23 cellular contexts compared by ENCODE assay signal in the genomic region with DNA sequence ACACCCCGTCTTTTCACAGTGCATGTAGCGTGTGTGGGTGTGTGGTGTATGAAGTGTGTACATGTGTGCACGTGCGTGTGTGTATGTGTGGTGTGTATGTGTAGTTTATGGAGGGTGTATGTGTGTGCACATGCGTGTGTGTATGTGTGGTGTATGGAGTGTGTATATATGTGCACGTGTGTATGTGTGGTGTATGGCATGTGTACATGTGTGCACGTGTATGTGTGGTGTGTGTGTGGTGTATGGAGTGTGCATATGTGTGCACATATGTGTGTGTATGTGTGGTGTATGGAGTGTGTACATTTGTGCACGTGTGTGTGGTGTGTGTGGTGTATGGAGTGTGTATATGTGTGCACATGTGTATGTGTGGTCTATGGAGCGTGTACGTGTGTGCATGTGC. TPM values are rescaled to one million over a fixed set of nuclear protein-coding genes. Genes with fewer than 3 reads are reported as not detected.
DNase-seq lines count a peak whose midpoint lies in the region; ATAC-seq, FAIRE-seq and TF ChIP-seq lines count a peak whose summit lies in the region.
"Had no signal": no experiment of that assay in that cellular context is flagged by ENCODE, and none has a peak within 500 bp of the region (broad histone marks: within the 10 kb centered on the region; RNA-seq: fewer than 3 reads in every experiment).

No MANE protein-coding gene starts in this region.

- H3K79me2 ChIP-seq in H1 (ENCODE audit: control insufficient read depth in 1 of 2, insufficient read depth in 2 of 2, low read length in 2 of 2) (no peaks in the 10 kb centered on the region), trophoblast cell (ENCODE audit: control insufficient read depth, insufficient read depth, low read length, poor library complexity) (no peaks in the 10 kb centered on the region)

- FAIRE-seq in GM12892 (lab: Jason Lieb, UNC): peak; percentile 54
- peak; percentile 96 for FAIRE-seq in HTR-8/SVneo (lab: Jason Lieb, UNC)
- peak; percentile 55 for FAIRE-seq in H1 (lab: Jason Lieb, UNC)
- FAIRE-seq: A549, G401.6, H54 had no signal

- H2BK5ac ChIP-seq in H1 (ENCODE audit: low read depth, low read length) (0 out of 2 replicates have a peak overlapping the region, but pooled peaks have one; percentile 49), trophoblast cell (ENCODE audit: low read depth, low read length, poor library complexity) (no peak overlapping the region)

- H2BK120ac ChIP-seq in H1 (replicated peaks; ENCODE audit: low read depth, low read length) (peak overlapping the region; percentile 33), trophoblast cell (ENCODE audit: insufficient read depth, low read length, poor library complexity) (no peak overlapping the region)

- H3K14ac ChIP-seq in H1 (ENCODE audit: insufficient read length) (no peak overlapping the region), trophoblast cell (ENCODE audit: low read length) (no peak overlapping the region)

- H4K12ac ChIP-seq in trophoblast cell (ENCODE audit: low read depth, low read length): no peak overlapping the region

- H4K5ac ChIP-seq in H1 (ENCODE audit: insufficient read length, low read depth, low read length): no peak overlapping the region

- H4K91ac ChIP-seq in H1 (replicated peaks; ENCODE audit: insufficient read length, low read length) (no peak overlapping the region), trophoblast cell (ENCODE audit: low read depth, low read length) (no peak overlapping the region)

- no peak for TF ChIP-seq RAD21 in H1 (IDR thresholded peaks at IDR 0.05 in 1 of 2, conservative IDR thresholded peaks at IDR 0.05 in 1 of 2; ENCODE audit: low read depth in 2 of 2, low read length in 2 of 2)

- DNase-seq in GM12892 (ENCODE audit: insufficient read length): no peak
- no peak for DNase-seq in HTR-8/SVneo (ENCODE audit: insufficient read length, low spot score)
- no peak for DNase-seq in H1 (ENCODE audit: low read depth in 1 of 2, low spot score in 2 of 2)
- no peak for DNase-seq in trophoblast cell
- no peak for DNase-seq in DMS153 (lab: John Stamatoyannopoulos, UW)
- DNase-seq in COLO668 (lab: John Stamatoyannopoulos, UW; ENCODE audit: unreplicated experiment): no peak
- DNase-seq: 8988T; ACHN; AML-193; BE2C; Calu3; CD4-positive, alpha-beta T cell; CD8-positive, alpha-beta memory T cell; COR-L47; DND-41 had no signal

- no peak overlapping the region for H3K4ac ChIP-seq in H1 (replicated peaks; ENCODE audit: insufficient read length, low read depth, low read length)
- H3K4ac ChIP-seq in trophoblast cell (ENCODE audit: low read depth, low read length): no peak overlapping the region

- H3K27me3 ChIP-seq in H1 (replicated peaks in 1 of 4; ENCODE audit: control insufficient read depth in 3 of 4, extremely low read depth in 1 of 4, insufficient read depth in 3 of 4, low read length in 3 of 4) (peaks cover 0 to 2% (median 0%) of the 10 kb centered on the region in 4 experiments; a peak in 2 of 7 replicates), trophoblast cell (ENCODE audit: insufficient read depth, low read length) (no peaks in the 10 kb centered on the region)
- H3K27me3 ChIP-seq: BE2C had no signal

- POLR2A ChIA-PET in H1 (lab: Charles Lee; ENCODE audit: partially characterized antibody): no interaction called here

- H2BK12ac ChIP-seq in H1 (ENCODE audit: low read depth, low read length): peak overlapping the region; percentile 86; the same call in 1 of the 2 replicates
- no peak overlapping the region for H2BK12ac ChIP-seq in trophoblast cell (ENCODE audit: low read length)

- H3K18ac ChIP-seq in H1 (ENCODE audit: extremely low read depth, low read length): no peak overlapping the region; the same call in 1 of the 2 replicates
- H3K18ac ChIP-seq in trophoblast cell (ENCODE audit: low read length): no peak overlapping the region

- 82% methylated on average over 10 of the region's 10 CpGs; no CpG with 5 or more reads in 1 of the 2 experiments for WGBS in H1 (ENCODE audit: extremely low coverage in 1 of 2, insufficient coverage in 1 of 2, insufficient read length in 1 of 2, insufficient replicate concordance in 2 of 2, low coverage in 1 of 2, low lambda C conversion rate in 2 of 2, missing lambda C conversion rate in 1 of 2), 2 experiments
- WGBS in trophoblast cell (ENCODE audit: extremely low coverage, insufficient coverage, insufficient read length): no CpG with 5 or more reads among the region's 10 CpGs

- no peak for TF ChIP-seq EP300 in H1 (IDR thresholded peaks at IDR 0.05; ENCODE audit: borderline replicate concordance in 1 of 2, low read depth in 2 of 2, low read length in 2 of 2)

- H3K9me3 ChIP-seq in H1 (ENCODE audit: insufficient read depth in 2 of 2, low read depth in 1 of 2, low read length in 1 of 2) (peaks cover 0 to 3% of the 10 kb centered on the region in 2 experiments; a peak in 1 of 4 replicates), trophoblast cell (ENCODE audit: insufficient read depth, low read depth, low read length) (peaks cover 16% of the 10 kb centered on the region)
- H3K9me3 ChIP-seq: A549; BE2C; BLaER1 treated with 17β-estradiol and CSF1 and Interleukin-3, amounts not matched to agents 10 nM and 100 nM; HAP-1 had no signal

- no peak overlapping the region for H3K9ac ChIP-seq in H1 (replicated peaks in 1 of 4; ENCODE audit: extremely low read depth in 1 of 4, low read depth in 3 of 4, low read length in 3 of 4)
- H3K9ac ChIP-seq in trophoblast cell (ENCODE audit: low read length): no peak overlapping the region
- H3K9ac ChIP-seq: BLaER1 treated with 17β-estradiol and CSF1 and Interleukin-3, amounts not matched to agents 10 nM and 100 nM had no signal

- TF ChIP-seq POLR2A in GM12892 (IDR thresholded peaks at IDR 0.05; ENCODE audit: low read depth, low read length) (no peak), H1 (IDR thresholded peaks at IDR 0.05; ENCODE audit: control extremely low read depth in 1 of 2, low read depth in 2 of 2, low read length in 2 of 2) (no peak)

- H3K4me1 ChIP-seq in H1 (replicated peaks in 1 of 4; ENCODE audit: control insufficient read depth in 3 of 4, insufficient read depth in 4 of 4, low read length in 3 of 4) (peaks cover 0 to 22% (median 14%) of the 10 kb centered on the region in 4 experiments; a peak in 6 of 7 replicates), trophoblast cell (ENCODE audit: control insufficient read depth in 1 of 2, insufficient read depth in 2 of 2, low read length in 2 of 2) (peaks cover 8 to 20% of the 10 kb centered on the region in 2 experiments)
- H3K4me1 ChIP-seq: HAP-1 had no signal

- H4K8ac ChIP-seq in H1 (ENCODE audit: extremely low read depth, insufficient read depth, low read length): no peak overlapping the region
- no peak overlapping the region for H4K8ac ChIP-seq in trophoblast cell (ENCODE audit: low read depth, low read length)

- H2AFZ ChIP-seq in H1 (ENCODE audit: low read length): no peak overlapping the region
- H2AFZ ChIP-seq in trophoblast cell (ENCODE audit: insufficient read depth, low read length, poor library complexity): no peak overlapping the region
- H2AFZ ChIP-seq: GM23338 had no signal

- H3K4me3 ChIP-seq in H1 (ENCODE audit: extremely low read depth in 1 of 4, insufficient read depth in 2 of 4, low read depth in 3 of 4, low read length in 4 of 4) (no peak overlapping the region), trophoblast cell (ENCODE audit: low read depth, low read length) (peak overlapping the region; percentile 46)
- H3K4me3 ChIP-seq: A549; BLaER1 treated with 17β-estradiol and CSF1 and Interleukin-3, amounts not matched to agents 10 nM and 100 nM; GM23338; HAP-1 had no signal

- no peak for TF ChIP-seq CTCF in H1 (IDR thresholded peaks at IDR 0.05; ENCODE audit: control extremely low read depth in 1 of 3, insufficient read depth in 1 of 3, low read depth in 1 of 3, low read length in 3 of 3)

- ATAC-seq in GM18520 (IDR thresholded peaks at IDR 0.05; ENCODE audit: unreplicated experiment): no peak
- ATAC-seq: A549, GM23338 had no signal

- no peaks in the 10 kb centered on the region; a peak in 1 of 8 replicates for H3K36me3 ChIP-seq in H1 (ENCODE audit: control insufficient read depth in 2 of 4, insufficient read depth in 4 of 4, low read length in 3 of 4)
- H3K36me3 ChIP-seq in trophoblast cell (ENCODE audit: control insufficient read depth in 1 of 2, insufficient read depth in 2 of 2, low read length in 2 of 2): no peaks in the 10 kb centered on the region
- H3K36me3 ChIP-seq: BE2C; BLaER1 treated with 17β-estradiol and CSF1 and Interleukin-3, amounts not matched to agents 10 nM and 100 nM; HAP-1 had no signal

- H3K27ac ChIP-seq in H1 (ENCODE audit: low read depth, low read length) (no peak overlapping the region), trophoblast cell (ENCODE audit: low read depth, low read length) (no peak overlapping the region)
- H3K27ac ChIP-seq: A549; BLaER1 treated with 17β-estradiol and CSF1 and Interleukin-3, amounts not matched to agents 10 nM and 100 nM had no signal

- H2BK15ac ChIP-seq in H1 (ENCODE audit: low read length): peak overlapping the region; percentile 48

- H4K20me1 ChIP-seq in H1 (replicated peaks in 1 of 2; ENCODE audit: control insufficient read depth in 1 of 2, insufficient read depth in 2 of 2, low read length in 2 of 2): peaks cover 0 to 7% of the 10 kb centered on the region in 2 experiments

- H3K4me2 ChIP-seq in H1 (ENCODE audit: insufficient read depth in 1 of 2, low read depth in 2 of 2, low read length in 2 of 2) (no peak overlapping the region), trophoblast cell (ENCODE audit: low read length) (no peak overlapping the region)
- H3K4me2 ChIP-seq: A549; BLaER1 treated with 17β-estradiol and CSF1 and Interleukin-3, amounts not matched to agents 10 nM and 100 nM; GM23338 had no signal

- no peak overlapping the region for H3K56ac ChIP-seq in H1 (replicated peaks; ENCODE audit: insufficient read length, low read depth, low read length)

- H2BK20ac ChIP-seq in H1 (ENCODE audit: low read length): no peak overlapping the region

- H2AK5ac ChIP-seq in H1 (ENCODE audit: low read depth, low read length) (peak overlapping the region; percentile 70; the same call in 1 of the 2 replicates), trophoblast cell (ENCODE audit: low read length) (no peak overlapping the region)

- H3K23ac ChIP-seq in H1 (ENCODE audit: insufficient read length) (no peak overlapping the region), trophoblast cell (ENCODE audit: low read length) (peak overlapping the region; percentile 37)

- CTCF ChIA-PET in H1 (lab: Charles Lee; ENCODE audit: partially characterized antibody): no interaction called here

- no peaks in the 10 kb centered on the region for H3K79me1 ChIP-seq in H1 (ENCODE audit: low read depth, low read length)
- no peaks in the 10 kb centered on the region for H3K79me1 ChIP-seq in trophoblast cell (ENCODE audit: low read length)

- peaks cover 10% of the 10 kb centered on the region for H3K23me2 ChIP-seq in H1 (ENCODE audit: low read depth, low read length)

RNA-seq across cellular contexts. Expression of a gene that starts 13.2 kb away (rescaled TPM):
- not detected for polyA plus RNA-seq in GM12892 (2012; ENCODE audit: missing spikeins)
- total RNA-seq in H1 (2021; fragmentation: NEBNext Ultra II Directional; extraction: Animal tissue kit (Norgen Biotek cat#: 25700)): not detected in 2 replicates
- polyA plus RNA-seq in H1 (2011; rRNA removed): 0.30 TPM in 1 of 2 replicates, not detected in the other
- 0.23 TPM for polyA plus RNA-seq in H1 (2011; cell fraction: cytosol; rRNA removed)
- 0.30 TPM for polyA plus RNA-seq in H1 (2011; cell fraction: nucleus; rRNA removed)
- not detected in 4 replicates for polyA plus RNA-seq in H1 (2012, experiment 1 of 2)
- not detected for polyA plus RNA-seq in H1 (2012, experiment 2 of 2)
- not detected for polyA plus RNA-seq in H1 (2013, experiment 1 of 2)
- 0.09 TPM for polyA plus RNA-seq in H1 (2013, experiment 2 of 2)
- polyA minus RNA-seq in H1 (2011; rRNA and poly(A)+ RNA removed): not detected in 2 replicates
- polyA minus RNA-seq in H1 (2011; cell fraction: cytosol; rRNA and poly(A)+ RNA removed): not detected
- polyA minus RNA-seq in H1 (2011; cell fraction: nucleus; rRNA and poly(A)+ RNA removed): not detected
- 0.25 and 0.27 TPM in 2 replicates for polyA plus RNA-seq in trophoblast cell (2013)
- total RNA-seq: Calu3; CD4-positive, alpha-beta T cell; CD8-positive, alpha-beta memory T cell; GM23338 had no signal
- polyA plus RNA-seq: A549; CD14-positive monocyte; CD8-positive, alpha-beta memory T cell; GM23338 had no signal

RNA-seq across cellular contexts. Expression of a gene that starts 22.9 kb away (rescaled TPM):
- polyA plus RNA-seq in GM12892 (2012; ENCODE audit: missing spikeins): not detected
- total RNA-seq in H1 (2021; fragmentation: NEBNext Ultra II Directional; extraction: Animal tissue kit (Norgen Biotek cat#: 25700)): 0.69 and 0.74 TPM in 2 replicates
- polyA plus RNA-seq in H1 (2011; rRNA removed): 0.76 and 1.0 TPM in 2 replicates
- polyA plus RNA-seq in H1 (2011; cell fraction: cytosol; rRNA removed): 0.79 TPM
- 2.6 TPM for polyA plus RNA-seq in H1 (2011; cell fraction: nucleus; rRNA removed)
- 0.29 to 1.0 TPM (median 0.65 TPM) in 4 replicates for polyA plus RNA-seq in H1 (2012, experiment 1 of 2)
- 0.41 TPM for polyA plus RNA-seq in H1 (2012, experiment 2 of 2)
- 0.39 TPM for polyA plus RNA-seq in H1 (2013, experiment 1 of 2)
- polyA plus RNA-seq in H1 (2013, experiment 2 of 2): 0.29 TPM
- polyA minus RNA-seq in H1 (2011; rRNA and poly(A)+ RNA removed): 0.13 and 0.73 TPM in 2 replicates
- 0.29 TPM for polyA minus RNA-seq in H1 (2011; cell fraction: cytosol; rRNA and poly(A)+ RNA removed)
- polyA minus RNA-seq in H1 (2011; cell fraction: nucleus; rRNA and poly(A)+ RNA removed): 0.60 TPM
- 5.9 and 6.2 TPM in 2 replicates for polyA plus RNA-seq in trophoblast cell (2013)
- total RNA-seq: CD8-positive, alpha-beta memory T cell had no signal
- polyA plus RNA-seq: A549; CD14-positive monocyte; CD8-positive, alpha-beta memory T cell had no signal

RNA-seq across cellular contexts. Expression of a gene that starts 32.7 kb away (rescaled TPM):
- polyA plus RNA-seq in GM12892 (2012; ENCODE audit: missing spikeins): 8.8 TPM
- 16.6 and 17.9 TPM in 2 replicates for total RNA-seq in H1 (2021; fragmentation: NEBNext Ultra II Directional; extraction: Animal tissue kit (Norgen Biotek cat#: 25700))
- 17.8 and 18.6 TPM in 2 replicates for polyA plus RNA-seq in H1 (2011; rRNA removed)
- polyA plus RNA-seq in H1 (2011; cell fraction: cytosol; rRNA removed): 16.9 TPM
- polyA plus RNA-seq in H1 (2011; cell fraction: nucleus; rRNA removed): 22.9 TPM
- 9.1 to 15.8 TPM (median 14.0 TPM) in 4 replicates for polyA plus RNA-seq in H1 (2012, experiment 1 of 2)
- 13.7 TPM for polyA plus RNA-seq in H1 (2012, experiment 2 of 2)
- polyA plus RNA-seq in H1 (2013, experiment 1 of 2): 21.9 TPM
- 21.5 TPM for polyA plus RNA-seq in H1 (2013, experiment 2 of 2)
- 8.2 and 10.5 TPM in 2 replicates for polyA minus RNA-seq in H1 (2011; rRNA and poly(A)+ RNA removed)
- 13.1 TPM for polyA minus RNA-seq in H1 (2011; cell fraction: cytosol; rRNA and poly(A)+ RNA removed)
- polyA minus RNA-seq in H1 (2011; cell fraction: nucleus; rRNA and poly(A)+ RNA removed): 23.1 TPM
- 4.5 and 4.7 TPM in 2 replicates for polyA plus RNA-seq in trophoblast cell (2013)

RNA-seq across cellular contexts. Expression of a gene that starts 51.8 kb away (rescaled TPM):
- polyA plus RNA-seq in GM12892 (2012; ENCODE audit: missing spikeins): 1.3 TPM
- 13.3 and 13.4 TPM in 2 replicates for total RNA-seq in H1 (2021; fragmentation: NEBNext Ultra II Directional; extraction: Animal tissue kit (Norgen Biotek cat#: 25700))
- 15.5 and 23.6 TPM in 2 replicates for polyA plus RNA-seq in H1 (2011; rRNA removed)
- polyA plus RNA-seq in H1 (2011; cell fraction: cytosol; rRNA removed): 18.6 TPM
- polyA plus RNA-seq in H1 (2011; cell fraction: nucleus; rRNA removed): 36.2 TPM
- polyA plus RNA-seq in H1 (2012, experiment 1 of 2): 8.1 to 19.8 TPM (median 16.8 TPM) in 4 replicates
- polyA plus RNA-seq in H1 (2012, experiment 2 of 2): 11.4 TPM
- polyA plus RNA-seq in H1 (2013, experiment 1 of 2): 6.8 TPM
- polyA plus RNA-seq in H1 (2013, experiment 2 of 2): 7.3 TPM
- 15.2 and 20.4 TPM in 2 replicates for polyA minus RNA-seq in H1 (2011; rRNA and poly(A)+ RNA removed)
- polyA minus RNA-seq in H1 (2011; cell fraction: cytosol; rRNA and poly(A)+ RNA removed): 12.6 TPM
- polyA minus RNA-seq in H1 (2011; cell fraction: nucleus; rRNA and poly(A)+ RNA removed): 33.3 TPM
- polyA plus RNA-seq in trophoblast cell (2013): 7.8 and 8.7 TPM in 2 replicates
